1 cellular context compared by ENCODE assay signal in the genomic region with DNA sequence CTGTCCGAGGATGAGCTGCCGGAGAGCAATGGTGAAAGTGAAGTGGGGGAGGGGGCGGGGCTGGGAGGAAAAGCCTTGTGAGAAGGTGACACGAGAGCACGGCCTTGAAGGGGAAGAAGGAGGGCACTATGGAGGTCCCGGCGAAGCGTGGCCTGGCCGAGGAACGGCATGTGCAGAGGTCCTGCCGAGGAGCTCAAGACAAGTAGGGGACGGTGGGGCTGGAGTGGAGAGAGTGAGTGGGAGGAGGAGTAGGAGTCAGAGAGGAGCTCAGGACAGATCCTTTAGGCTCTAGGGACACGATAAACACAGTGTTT.
TF ChIP-seq lines count a peak whose summit lies in the region.

No MANE protein-coding gene starts in this region.

TF ChIP-seq in H1, 55 proteins besides CTCF, POLR2A, EP300 and RAD21:
- TF ChIP-seq KDM5A (IDR thresholded peaks at IDR 0.05; ENCODE audit: low read length) (no peak), EGR1 (IDR thresholded peaks at IDR 0.05; ENCODE audit: borderline replicate concordance, low read depth, low read length) (no peak), NRF1 (IDR thresholded peaks at IDR 0.05; ENCODE audit: low read depth, low read length) (no peak), KDM4A (IDR thresholded peaks at IDR 0.05; ENCODE audit: low read depth, low read length, severe bottlenecking) (no peak), CHD2 (IDR thresholded peaks at IDR 0.05; ENCODE audit: low read length) (no peak), CEBPB (IDR thresholded peaks at IDR 0.05; ENCODE audit: low read depth, low read length) (no peak), JUN (IDR thresholded peaks at IDR 0.05; ENCODE audit: low read depth, low read length) (no peak), CBX8 (IDR thresholded peaks at IDR 0.05; ENCODE audit: borderline replicate concordance, low read depth, low read length) (no peak), BCL11A (IDR thresholded peaks at IDR 0.05; ENCODE audit: low read depth in 2 of 2, low read length in 2 of 2) (no peak), POLR2AphosphoS5 (IDR thresholded peaks at IDR 0.05; ENCODE audit: low read depth, low read length) (no peak), FOSL1 (IDR thresholded peaks at IDR 0.05; ENCODE audit: insufficient read depth, low read depth, low read length) (no peak), YY1 (IDR thresholded peaks at IDR 0.05; ENCODE audit: low read depth, low read length) (no peak), NANOG (IDR thresholded peaks at IDR 0.05; ENCODE audit: insufficient read depth, low read depth, low read length, poor library complexity, severe bottlenecking) (no peak)
- TF ChIP-seq, protein P1, sequence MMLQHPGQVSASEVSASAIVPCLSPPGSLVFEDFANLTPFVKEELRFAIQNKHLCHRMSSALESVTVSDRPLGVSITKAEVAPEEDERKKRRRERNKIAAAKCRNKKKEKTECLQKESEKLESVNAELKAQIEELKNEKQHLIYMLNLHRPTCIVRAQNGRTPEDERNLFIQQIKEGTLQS (IDR thresholded peaks at IDR 0.05; ENCODE audit: insufficient read depth, low read depth, low read length): no peak
- TF ChIP-seq, protein P2, sequence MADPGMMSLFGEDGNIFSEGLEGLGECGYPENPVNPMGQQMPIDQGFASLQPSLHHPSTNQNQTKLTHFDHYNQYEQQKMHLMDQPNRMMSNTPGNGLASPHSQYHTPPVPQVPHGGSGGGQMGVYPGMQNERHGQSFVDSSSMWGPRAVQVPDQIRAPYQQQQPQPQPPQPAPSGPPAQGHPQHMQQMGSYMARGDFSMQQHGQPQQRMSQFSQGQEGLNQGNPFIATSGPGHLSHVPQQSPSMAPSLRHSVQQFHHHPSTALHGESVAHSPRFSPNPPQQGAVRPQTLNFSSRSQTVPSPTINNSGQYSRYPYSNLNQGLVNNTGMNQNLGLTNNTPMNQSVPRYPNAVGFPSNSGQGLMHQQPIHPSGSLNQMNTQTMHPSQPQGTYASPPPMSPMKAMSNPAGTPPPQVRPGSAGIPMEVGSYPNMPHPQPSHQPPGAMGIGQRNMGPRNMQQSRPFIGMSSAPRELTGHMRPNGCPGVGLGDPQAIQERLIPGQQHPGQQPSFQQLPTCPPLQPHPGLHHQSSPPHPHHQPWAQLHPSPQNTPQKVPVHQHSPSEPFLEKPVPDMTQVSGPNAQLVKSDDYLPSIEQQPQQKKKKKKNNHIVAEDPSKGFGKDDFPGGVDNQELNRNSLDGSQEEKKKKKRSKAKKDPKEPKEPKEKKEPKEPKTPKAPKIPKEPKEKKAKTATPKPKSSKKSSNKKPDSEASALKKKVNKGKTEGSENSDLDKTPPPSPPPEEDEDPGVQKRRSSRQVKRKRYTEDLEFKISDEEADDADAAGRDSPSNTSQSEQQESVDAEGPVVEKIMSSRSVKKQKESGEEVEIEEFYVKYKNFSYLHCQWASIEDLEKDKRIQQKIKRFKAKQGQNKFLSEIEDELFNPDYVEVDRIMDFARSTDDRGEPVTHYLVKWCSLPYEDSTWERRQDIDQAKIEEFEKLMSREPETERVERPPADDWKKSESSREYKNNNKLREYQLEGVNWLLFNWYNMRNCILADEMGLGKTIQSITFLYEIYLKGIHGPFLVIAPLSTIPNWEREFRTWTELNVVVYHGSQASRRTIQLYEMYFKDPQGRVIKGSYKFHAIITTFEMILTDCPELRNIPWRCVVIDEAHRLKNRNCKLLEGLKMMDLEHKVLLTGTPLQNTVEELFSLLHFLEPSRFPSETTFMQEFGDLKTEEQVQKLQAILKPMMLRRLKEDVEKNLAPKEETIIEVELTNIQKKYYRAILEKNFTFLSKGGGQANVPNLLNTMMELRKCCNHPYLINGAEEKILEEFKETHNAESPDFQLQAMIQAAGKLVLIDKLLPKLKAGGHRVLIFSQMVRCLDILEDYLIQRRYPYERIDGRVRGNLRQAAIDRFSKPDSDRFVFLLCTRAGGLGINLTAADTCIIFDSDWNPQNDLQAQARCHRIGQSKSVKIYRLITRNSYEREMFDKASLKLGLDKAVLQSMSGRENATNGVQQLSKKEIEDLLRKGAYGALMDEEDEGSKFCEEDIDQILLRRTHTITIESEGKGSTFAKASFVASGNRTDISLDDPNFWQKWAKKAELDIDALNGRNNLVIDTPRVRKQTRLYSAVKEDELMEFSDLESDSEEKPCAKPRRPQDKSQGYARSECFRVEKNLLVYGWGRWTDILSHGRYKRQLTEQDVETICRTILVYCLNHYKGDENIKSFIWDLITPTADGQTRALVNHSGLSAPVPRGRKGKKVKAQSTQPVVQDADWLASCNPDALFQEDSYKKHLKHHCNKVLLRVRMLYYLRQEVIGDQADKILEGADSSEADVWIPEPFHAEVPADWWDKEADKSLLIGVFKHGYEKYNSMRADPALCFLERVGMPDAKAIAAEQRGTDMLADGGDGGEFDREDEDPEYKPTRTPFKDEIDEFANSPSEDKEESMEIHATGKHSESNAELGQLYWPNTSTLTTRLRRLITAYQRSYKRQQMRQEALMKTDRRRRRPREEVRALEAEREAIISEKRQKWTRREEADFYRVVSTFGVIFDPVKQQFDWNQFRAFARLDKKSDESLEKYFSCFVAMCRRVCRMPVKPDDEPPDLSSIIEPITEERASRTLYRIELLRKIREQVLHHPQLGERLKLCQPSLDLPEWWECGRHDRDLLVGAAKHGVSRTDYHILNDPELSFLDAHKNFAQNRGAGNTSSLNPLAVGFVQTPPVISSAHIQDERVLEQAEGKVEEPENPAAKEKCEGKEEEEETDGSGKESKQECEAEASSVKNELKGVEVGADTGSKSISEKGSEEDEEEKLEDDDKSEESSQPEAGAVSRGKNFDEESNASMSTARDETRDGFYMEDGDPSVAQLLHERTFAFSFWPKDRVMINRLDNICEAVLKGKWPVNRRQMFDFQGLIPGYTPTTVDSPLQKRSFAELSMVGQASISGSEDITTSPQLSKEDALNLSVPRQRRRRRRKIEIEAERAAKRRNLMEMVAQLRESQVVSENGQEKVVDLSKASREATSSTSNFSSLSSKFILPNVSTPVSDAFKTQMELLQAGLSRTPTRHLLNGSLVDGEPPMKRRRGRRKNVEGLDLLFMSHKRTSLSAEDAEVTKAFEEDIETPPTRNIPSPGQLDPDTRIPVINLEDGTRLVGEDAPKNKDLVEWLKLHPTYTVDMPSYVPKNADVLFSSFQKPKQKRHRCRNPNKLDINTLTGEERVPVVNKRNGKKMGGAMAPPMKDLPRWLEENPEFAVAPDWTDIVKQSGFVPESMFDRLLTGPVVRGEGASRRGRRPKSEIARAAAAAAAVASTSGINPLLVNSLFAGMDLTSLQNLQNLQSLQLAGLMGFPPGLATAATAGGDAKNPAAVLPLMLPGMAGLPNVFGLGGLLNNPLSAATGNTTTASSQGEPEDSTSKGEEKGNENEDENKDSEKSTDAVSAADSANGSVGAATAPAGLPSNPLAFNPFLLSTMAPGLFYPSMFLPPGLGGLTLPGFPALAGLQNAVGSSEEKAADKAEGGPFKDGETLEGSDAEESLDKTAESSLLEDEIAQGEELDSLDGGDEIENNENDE (IDR thresholded peaks at IDR 0.05; ENCODE audit: insufficient replicate concordance, low read length): no peak
